Comparison of ENCODE assay signal across 18 cellular contexts in the genomic region with DNA sequence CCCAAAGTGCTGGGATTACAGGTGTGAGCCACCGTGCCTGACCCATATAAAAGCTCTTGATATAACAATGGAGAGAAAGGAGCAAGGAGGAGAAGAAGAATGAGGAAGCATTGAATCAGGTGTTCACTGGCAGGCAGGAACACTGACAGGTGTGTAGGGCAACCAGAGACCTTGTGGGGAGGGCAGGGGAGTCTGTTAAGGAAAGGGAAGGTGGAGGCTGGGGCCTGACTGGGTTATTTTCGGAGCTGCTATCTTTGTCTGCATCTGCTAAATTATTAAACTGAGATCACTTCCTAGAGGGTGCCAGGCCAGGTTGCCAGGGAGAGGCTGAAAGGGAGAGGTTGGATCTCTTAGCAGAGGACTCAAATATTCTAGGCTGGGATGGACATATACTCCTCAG. TPM values are rescaled to one million over a fixed set of nuclear protein-coding genes. Genes with fewer than 3 reads are reported as not detected.
"Had no signal": no experiment of that assay in that cellular context is flagged by ENCODE, and none has a peak within 500 bp of the region (broad histone marks: within the 10 kb centered on the region; RNA-seq: fewer than 3 reads in every experiment).

No MANE protein-coding gene starts in this region.

- H3K27ac ChIP-seq: brain microvascular endothelial cell, foreskin keratinocyte, neural progenitor cell, transverse colon had no signal

- H3K4me3 Mint-ChIP-seq: activated CD4-positive, alpha-beta T cell treated with anti-CD3 and anti-CD28 coated beads, Interleukin-2, amount 10 ng/mL, durations not matched to agents 7 days and 5 days; activated naive CD8-positive, alpha-beta T cell treated with anti-CD3 and anti-CD28 coated beads for 36 hours; activated T-helper 1 cell treated with anti-CD3 and anti-CD28 coated beads, Interleukin-12 subunit alpha, Interleukin-12 subunit beta, Interleukin-2, Interleukin-4 antibody, amounts not matched to agents 30 ng/mL and 10 ng/mL and 1 ng/mL, durations not matched to agents 14 hours and 24 hours and 36 hours; neural progenitor cell had no signal

- H3K36me3 ChIP-seq: brain microvascular endothelial cell, neural progenitor cell, transverse colon had no signal

- H3K36me3 Mint-ChIP-seq: activated naive CD8-positive, alpha-beta T cell treated with anti-CD3 and anti-CD28 coated beads for 36 hours; naive B cell; neural progenitor cell had no signal

- ATAC-seq: foreskin keratinocyte, left cardiac atrium had no signal

- H3K4me3 ChIP-seq: lung, neural progenitor cell, transverse colon had no signal

- DNase-seq: activated CD4-positive, alpha-beta T cell treated with anti-CD3 and anti-CD28 coated beads, Interleukin-2, amount 10 ng/mL, durations not matched to agents 7 days and 5 days; activated CD8-positive, alpha-beta memory T cell treated with anti-CD3 and anti-CD28 coated beads for 24 hours; activated naive CD8-positive, alpha-beta T cell treated with anti-CD3 and anti-CD28 coated beads for 36 hours; brain microvascular endothelial cell; cortex of kidney; effector memory CD4-positive, alpha-beta T cell; glutamatergic neuron; left cardiac atrium; midbrain; naive B cell; stimulated activated naive CD4-positive, alpha-beta T cell; substantia nigra; T-helper 2 cell; transverse colon had no signal

- H2AFZ ChIP-seq: neural progenitor cell had no signal

- H3K9me3 ChIP-seq: transverse colon had no signal

- H3K4me2 ChIP-seq: neural progenitor cell had no signal

- H3K9ac ChIP-seq: neural progenitor cell had no signal

- H3K27me3 ChIP-seq: brain microvascular endothelial cell, foreskin keratinocyte had no signal

- H3K9me3 Mint-ChIP-seq: activated CD4-positive, alpha-beta T cell treated with anti-CD3 and anti-CD28 coated beads, Interleukin-2, amount 10 ng/mL, durations not matched to agents 7 days and 5 days; activated naive CD8-positive, alpha-beta T cell treated with anti-CD3 and anti-CD28 coated beads for 36 hours; activated T-helper 1 cell treated with anti-CD3 and anti-CD28 coated beads, Interleukin-12 subunit alpha, Interleukin-12 subunit beta, Interleukin-2, Interleukin-4 antibody, amounts not matched to agents 30 ng/mL and 10 ng/mL and 1 ng/mL, durations not matched to agents 14 hours and 24 hours and 36 hours; naive B cell; neural progenitor cell had no signal

- H3K4me1 ChIP-seq: neural progenitor cell, transverse colon had no signal

- H3K27ac Mint-ChIP-seq: activated CD4-positive, alpha-beta T cell treated with anti-CD3 and anti-CD28 coated beads, Interleukin-2, amount 10 ng/mL, durations not matched to agents 7 days and 5 days; activated naive CD8-positive, alpha-beta T cell treated with anti-CD3 and anti-CD28 coated beads for 36 hours; activated T-helper 1 cell treated with anti-CD3 and anti-CD28 coated beads, Interleukin-12 subunit alpha, Interleukin-12 subunit beta, Interleukin-2, Interleukin-4 antibody, amounts not matched to agents 30 ng/mL and 10 ng/mL and 1 ng/mL, durations not matched to agents 14 hours and 24 hours and 36 hours; naive B cell; neural progenitor cell had no signal

RNA-seq across cellular contexts. Expression of gene TRNP1, which starts 6.8 kb away (rescaled TPM):
- total RNA-seq: activated CD4-positive, alpha-beta T cell treated with anti-CD3 and anti-CD28 coated beads, Interleukin-2, amount 10 ng/mL, durations not matched to agents 7 days and 5 days had no signal

RNA-seq across cellular contexts. Expression of gene TENT5B, which starts 26.0 kb away (rescaled TPM):
- total RNA-seq: activated CD4-positive, alpha-beta T cell treated with anti-CD3 and anti-CD28 coated beads, Interleukin-2, amount 10 ng/mL, durations not matched to agents 7 days and 5 days; activated naive CD8-positive, alpha-beta T cell treated with anti-CD3 and anti-CD28 coated beads for 36 hours; activated T-helper 1 cell treated with anti-CD3 and anti-CD28 coated beads, Interleukin-12 subunit alpha, Interleukin-12 subunit beta, Interleukin-2, Interleukin-4 antibody, amounts not matched to agents 30 ng/mL and 10 ng/mL and 1 ng/mL, durations not matched to agents 14 hours and 24 hours and 36 hours had no signal

RNA-seq across cellular contexts. Expression of gene KDF1, which starts 26.4 kb away (rescaled TPM):
- total RNA-seq: activated CD4-positive, alpha-beta T cell treated with anti-CD3 and anti-CD28 coated beads, Interleukin-2, amount 10 ng/mL, durations not matched to agents 7 days and 5 days; activated T-helper 1 cell treated with anti-CD3 and anti-CD28 coated beads, Interleukin-12 subunit alpha, Interleukin-12 subunit beta, Interleukin-2, Interleukin-4 antibody, amounts not matched to agents 30 ng/mL and 10 ng/mL and 1 ng/mL, durations not matched to agents 14 hours and 24 hours and 36 hours had no signal
